Comparison of ENCODE assay signal across 13 cellular contexts in genomic region chr1:220219865-220220698, GRCh38. TPM values are rescaled to one million over a fixed set of nuclear protein-coding genes. Genes with fewer than 3 reads are reported as not detected.
DNase-seq lines count a peak whose midpoint lies in the region; ATAC-seq and TF ChIP-seq lines count a peak whose summit lies in the region.
"Had no signal": no experiment of that assay in that cellular context is flagged by ENCODE, and none has a peak within 500 bp of the region (broad histone marks: within the 10 kb centered on the region; RNA-seq: fewer than 3 reads in every experiment).

No MANE protein-coding gene starts in this region.

- no peaks in the 10 kb centered on the region for H3K9me3 Mint-ChIP-seq in activated CD4-positive, alpha-beta memory T cell treated with anti-CD3 and anti-CD28 coated beads for 36 hours
- H3K9me3 Mint-ChIP-seq in activated CD4-positive, alpha-beta memory T cell treated with anti-CD3 and anti-CD28 coated beads, Interleukin-2, amount 10 ng/mL, durations not matched to agents 7 days and 5 days: no peaks in the 10 kb centered on the region
- H3K9me3 Mint-ChIP-seq in stimulated activated memory B cell treated with anti-CD40 and anti-IgM and Interleukin-4, amounts not matched to agents 10 μg/mL and 1 μg/mL and 100 μg/mL, for 72 hours: no peaks in the 10 kb centered on the region
- H3K9me3 Mint-ChIP-seq in effector memory CD8-positive, alpha-beta T cell: no peaks in the 10 kb centered on the region
- H3K9me3 Mint-ChIP-seq: activated naive CD4-positive, alpha-beta T cell treated with anti-CD3 and anti-CD28 coated beads, Interleukin-2, amount 50 U/mL, for 24 hours; type B pancreatic cell had no signal

- no peak overlapping the region for H3K4me3 Mint-ChIP-seq in activated CD4-positive, alpha-beta memory T cell treated with anti-CD3 and anti-CD28 coated beads for 36 hours
- H3K4me3 Mint-ChIP-seq in activated CD4-positive, alpha-beta memory T cell treated with anti-CD3 and anti-CD28 coated beads, Interleukin-2, amount 10 ng/mL, durations not matched to agents 7 days and 5 days: no peak overlapping the region
- H3K4me3 Mint-ChIP-seq in stimulated activated memory B cell treated with anti-CD40 and anti-IgM and Interleukin-4, amounts not matched to agents 10 μg/mL and 1 μg/mL and 100 μg/mL, for 72 hours: peak overlapping the region; percentile 84
- no peak overlapping the region for H3K4me3 Mint-ChIP-seq in effector memory CD8-positive, alpha-beta T cell
- H3K4me3 Mint-ChIP-seq: activated naive CD4-positive, alpha-beta T cell treated with anti-CD3 and anti-CD28 coated beads, Interleukin-2, amount 50 U/mL, for 24 hours; type B pancreatic cell had no signal

- TF ChIP-seq CTCF in adrenal gland (IDR thresholded peaks at IDR 0.05) (no peak), SK-N-SH (IDR thresholded peaks at IDR 0.05) (no peak)

- H3K27me3 Mint-ChIP-seq in activated CD4-positive, alpha-beta memory T cell treated with anti-CD3 and anti-CD28 coated beads for 36 hours: no peaks in the 10 kb centered on the region
- no peaks in the 10 kb centered on the region for H3K27me3 Mint-ChIP-seq in activated CD4-positive, alpha-beta memory T cell treated with anti-CD3 and anti-CD28 coated beads, Interleukin-2, amount 10 ng/mL, durations not matched to agents 7 days and 5 days
- H3K27me3 Mint-ChIP-seq in stimulated activated memory B cell treated with anti-CD40 and anti-IgM and Interleukin-4, amounts not matched to agents 10 μg/mL and 1 μg/mL and 100 μg/mL, for 72 hours: no peaks in the 10 kb centered on the region
- H3K27me3 Mint-ChIP-seq in effector memory CD8-positive, alpha-beta T cell: no peaks in the 10 kb centered on the region
- H3K27me3 Mint-ChIP-seq: activated naive CD4-positive, alpha-beta T cell treated with anti-CD3 and anti-CD28 coated beads, Interleukin-2, amount 50 U/mL, for 24 hours; type B pancreatic cell had no signal

- ATAC-seq in GM21723 (IDR thresholded peaks at IDR 0.05; ENCODE audit: unreplicated experiment) (peak; percentile 56), HG03439 (IDR thresholded peaks at IDR 0.05; ENCODE audit: unreplicated experiment) (peak; percentile 43)
- peak; percentile 94 for ATAC-seq in stimulated activated memory B cell treated with anti-CD40 and anti-IgM and Interleukin-4, amounts not matched to agents 10 μg/mL and 1 μg/mL and 100 μg/mL, for 72 hours
- ATAC-seq in effector memory CD8-positive, alpha-beta T cell (replicated peaks): no peak

- H3K9me2 ChIP-seq in SK-N-SH: no peaks in the 10 kb centered on the region

- H3K4me2 ChIP-seq in SK-N-SH: no peak overlapping the region
- H3K4me2 ChIP-seq: smooth muscle cell had no signal

- H3K9me3 ChIP-seq in adrenal gland (replicated peaks in 1 of 3) (no peaks in the 10 kb centered on the region), SK-N-SH (no peaks in the 10 kb centered on the region)
- H3K9me3 ChIP-seq: esophagus muscularis mucosa had no signal

- no peak overlapping the region for H3K27ac Mint-ChIP-seq in activated CD4-positive, alpha-beta memory T cell treated with anti-CD3 and anti-CD28 coated beads for 36 hours
- H3K27ac Mint-ChIP-seq in activated CD4-positive, alpha-beta memory T cell treated with anti-CD3 and anti-CD28 coated beads, Interleukin-2, amount 10 ng/mL, durations not matched to agents 7 days and 5 days: no peak overlapping the region
- H3K27ac Mint-ChIP-seq in stimulated activated memory B cell treated with anti-CD40 and anti-IgM and Interleukin-4, amounts not matched to agents 10 μg/mL and 1 μg/mL and 100 μg/mL, for 72 hours: peak overlapping the region; percentile 92
- peak overlapping the region in 1 of 2 donors; percentile 81 for H3K27ac Mint-ChIP-seq in effector memory CD8-positive, alpha-beta T cell
- H3K27ac Mint-ChIP-seq: activated naive CD4-positive, alpha-beta T cell treated with anti-CD3 and anti-CD28 coated beads, Interleukin-2, amount 50 U/mL, for 24 hours had no signal

- peaks cover 6% of the 10 kb centered on the region for H3K36me3 Mint-ChIP-seq in activated CD4-positive, alpha-beta memory T cell treated with anti-CD3 and anti-CD28 coated beads for 36 hours
- H3K36me3 Mint-ChIP-seq in activated CD4-positive, alpha-beta memory T cell treated with anti-CD3 and anti-CD28 coated beads, Interleukin-2, amount 10 ng/mL, durations not matched to agents 7 days and 5 days (ENCODE audit: low read depth): peaks cover 14% of the 10 kb centered on the region
- H3K36me3 Mint-ChIP-seq in stimulated activated memory B cell treated with anti-CD40 and anti-IgM and Interleukin-4, amounts not matched to agents 10 μg/mL and 1 μg/mL and 100 μg/mL, for 72 hours: peaks cover 10% of the 10 kb centered on the region
- peaks cover 11% of the 10 kb centered on the region for H3K36me3 Mint-ChIP-seq in effector memory CD8-positive, alpha-beta T cell (ENCODE audit: insufficient read depth)
- H3K36me3 Mint-ChIP-seq: type B pancreatic cell had no signal

- H3K9ac ChIP-seq in SK-N-SH: no peak overlapping the region

- H3K4me1 Mint-ChIP-seq in activated CD4-positive, alpha-beta memory T cell treated with anti-CD3 and anti-CD28 coated beads for 36 hours (ENCODE audit: low read depth): peaks cover 51% of the 10 kb centered on the region
- peaks cover 5% of the 10 kb centered on the region for H3K4me1 Mint-ChIP-seq in activated CD4-positive, alpha-beta memory T cell treated with anti-CD3 and anti-CD28 coated beads, Interleukin-2, amount 10 ng/mL, durations not matched to agents 7 days and 5 days
- peaks cover 56% of the 10 kb centered on the region for H3K4me1 Mint-ChIP-seq in stimulated activated memory B cell treated with anti-CD40 and anti-IgM and Interleukin-4, amounts not matched to agents 10 μg/mL and 1 μg/mL and 100 μg/mL, for 72 hours
- peaks cover 22 to 45% of the 10 kb centered on the region in 2 donors for H3K4me1 Mint-ChIP-seq in effector memory CD8-positive, alpha-beta T cell (ENCODE audit: low read depth in 2 of 2)

- WGBS in adrenal gland, 4 donors: 87 to 94% (median 92%) methylated on average over 13 to 15 of the region's 15 CpGs
- WGBS in SK-N-SH (ENCODE audit: low lambda C conversion rate): 95% methylated on average over 15 of the region's 15 CpGs

- H3K79me2 ChIP-seq in SK-N-SH (ENCODE audit: insufficient read depth): peaks cover 59% of the 10 kb centered on the region

- POLR2A ChIA-PET in activated CD4-positive, alpha-beta memory T cell treated with anti-CD3 and anti-CD28 coated beads for 36 hours (lab: Charles Lee): interaction anchor here (0.6 kb wide), 1 partner anchor 1375 kb away, joined by 3 read pairs; no protein-coding TSS in a partner anchor
- POLR2A ChIA-PET in activated CD4-positive, alpha-beta memory T cell treated with anti-CD3 and anti-CD28 coated beads, Interleukin-2, amount 10 ng/mL, durations not matched to agents 7 days and 5 days (lab: Charles Lee): no interaction called here
- POLR2A ChIA-PET in SK-N-SH (lab: Yijun Ruan, JAX): interaction anchor here (1.2 kb wide), 1 partner anchor 52 kb away, joined by 3 read pairs; the partner anchor contains the start of gene RAB3GAP2

- H3F3A ChIP-seq in SK-N-SH (replicated peaks; ENCODE audit: insufficient read depth): peaks cover 8% of the 10 kb centered on the region

- H3K27me3 ChIP-seq in adrenal gland (no peaks in the 10 kb centered on the region), SK-N-SH (ENCODE audit: insufficient read depth) (no peaks in the 10 kb centered on the region)
- H3K27me3 ChIP-seq: esophagus muscularis mucosa had no signal

- TF ChIP-seq EP300 in SK-N-SH (IDR thresholded peaks at IDR 0.05; ENCODE audit: borderline replicate concordance in 1 of 2, low read depth in 1 of 2, low read length in 1 of 2): no peak

- H4K20me1 ChIP-seq in SK-N-SH (ENCODE audit: insufficient read depth): peaks cover 6% of the 10 kb centered on the region

- no peaks in the 10 kb centered on the region for H3K36me3 ChIP-seq in adrenal gland (replicated peaks in 1 of 2)
- H3K36me3 ChIP-seq in SK-N-SH (replicated peaks in 1 of 2; ENCODE audit: control insufficient read depth in 1 of 2, insufficient read depth in 2 of 2, low read length in 1 of 2): peaks cover 5 to 14% of the 10 kb centered on the region in 2 experiments
- H3K36me3 ChIP-seq: esophagus muscularis mucosa had no signal

- intact Hi-C loops in activated CD4-positive, alpha-beta memory T cell treated with anti-CD3 and anti-CD28 coated beads for 36 hours (cut with micrococcal nuclease): no loop called here
- intact Hi-C loops in adrenal gland (cut with DNase I): no loop called here

- H2AFZ ChIP-seq in SK-N-SH (ENCODE audit: low read depth): no peak overlapping the region

- no peak for TF ChIP-seq POLR2A in adrenal gland (IDR thresholded peaks at IDR 0.05)

- H3K4me3 ChIP-seq in adrenal gland (no peak overlapping the region), SK-N-SH (ENCODE audit: low read depth in 2 of 2, low read length in 1 of 2) (no peak overlapping the region)
- H3K4me3 ChIP-seq: esophagus muscularis mucosa, smooth muscle cell had no signal

- CTCF ChIA-PET in activated CD4-positive, alpha-beta memory T cell treated with anti-CD3 and anti-CD28 coated beads for 36 hours (lab: Charles Lee): interaction anchor here (0.7 to 1.7 kb wide), 5 partner anchors 9 to 513 kb away, joined by 3 to 11 read pairs (median 5); no protein-coding TSS in a partner anchor
- CTCF ChIA-PET in activated CD4-positive, alpha-beta memory T cell treated with anti-CD3 and anti-CD28 coated beads, Interleukin-2, amount 10 ng/mL, durations not matched to agents 7 days and 5 days (lab: Charles Lee): interaction anchor here (1.7 to 3.2 kb wide), 2 partner anchors 8 to 61 kb away, joined by 5 to 24 read pairs; no protein-coding TSS in a partner anchor
- CTCF ChIA-PET in SK-N-SH (lab: Yijun Ruan, JAX): interaction anchor here (0.7 to 4.2 kb wide), 7 partner anchors 9 to 556 kb away, joined by 3 to 31 read pairs (median 4); no protein-coding TSS in a partner anchor

- DNase-seq in activated CD4-positive, alpha-beta memory T cell treated with anti-CD3 and anti-CD28 coated beads for 36 hours: peak; percentile 12
- no peak for DNase-seq in activated CD4-positive, alpha-beta memory T cell treated with anti-CD3 and anti-CD28 coated beads, Interleukin-2, amount 10 ng/mL, durations not matched to agents 7 days and 5 days
- no peak for DNase-seq in effector memory CD8-positive, alpha-beta T cell
- DNase-seq in adrenal gland (no peak), SK-N-SH (no peak)
- DNase-seq: NCI-H1694 had no signal

- no peak overlapping the region for H3K27ac ChIP-seq in adrenal gland
- no peak overlapping the region for H3K27ac ChIP-seq in SK-N-SH (ENCODE audit: low read depth in 2 of 2, low read length in 1 of 2)
- H3K27ac ChIP-seq: esophagus muscularis mucosa had no signal

- no peak for TF ChIP-seq RAD21 in SK-N-SH (IDR thresholded peaks at IDR 0.05; ENCODE audit: low read length)

- H3K4me1 ChIP-seq in adrenal gland (replicated peaks in 1 of 2): peaks cover 0 to 23% of the 10 kb centered on the region in 2 donors
- H3K4me1 ChIP-seq in SK-N-SH (ENCODE audit: control insufficient read depth in 1 of 2, insufficient read depth in 2 of 2, low read depth in 1 of 2, low read length in 1 of 2): no peaks in the 10 kb centered on the region; a peak in 1 of 4 replicates

RNA-seq across cellular contexts. Expression of gene RAB3GAP2, which starts 52.2 kb away (rescaled TPM):
- total RNA-seq in activated CD4-positive, alpha-beta memory T cell treated with anti-CD3 and anti-CD28 coated beads for 36 hours: 10 to 100 TPM; 46.1 to 46.5 TPM
- 10 to 100 TPM; 47.8 to 50.1 TPM for total RNA-seq in activated CD4-positive, alpha-beta memory T cell treated with anti-CD3 and anti-CD28 coated beads, Interleukin-2, amount 10 ng/mL, durations not matched to agents 7 days and 5 days
- 10 to 100 TPM; 16.2 to 45.0 (median 30.1) TPM for total RNA-seq in adrenal gland
- 10 to 100 TPM in 1 of 3 donors, 1 to 10 TPM in 2; 8.0 to 33.4 (median 8.2) TPM for polyA plus RNA-seq in adrenal gland
- 9.3 and 11.7 TPM in 2 replicates for polyA plus RNA-seq in SK-N-SH (2012; rRNA removed)
- 9.2 and 11.2 TPM in 2 replicates for polyA plus RNA-seq in SK-N-SH (2012; cell fraction: cytosol; rRNA removed)
- 23.9 and 32.4 TPM in 2 replicates for polyA plus RNA-seq in SK-N-SH (2012; cell fraction: nucleus; rRNA removed)
